22 cellular contexts compared by ENCODE assay signal in genomic region chr4:107066622-107067021, GRCh38. TPM values are rescaled to one million over a fixed set of nuclear protein-coding genes. Genes with fewer than 3 reads are reported as not detected.
"Had no signal": no experiment of that assay in that cellular context is flagged by ENCODE, and none has a peak within 500 bp of the region (broad histone marks: within the 10 kb centered on the region; RNA-seq: fewer than 3 reads in every experiment).

No MANE protein-coding gene starts in this region.

- DNase-seq: activated B cell treated with CpG ODN at 0.5 μM for 24 hours; activated CD4-positive, alpha-beta T cell treated with anti-CD3 and anti-CD28 coated beads, Interleukin-2, amount 50 U/mL, for 1 hour; activated CD8-positive, alpha-beta T cell treated with anti-CD3 and anti-CD28 coated beads for 36 hours; activated gamma-delta T cell treated with Interleukin-2 at 50 U/mL for 16 hours; activated naive CD4-positive, alpha-beta T cell treated with anti-CD3 and anti-CD28 coated beads, Interleukin-2, amount 50 U/mL, for 16 hours; activated T-cell treated with anti-CD3 and anti-CD28 coated beads, Interleukin-2, amount 50 U/mL, for 4 hours; amniotic stem cell; brain microvascular endothelial cell; dorsolateral prefrontal cortex; effector memory CD4-positive, alpha-beta T cell; left ventricle myocardium superior; naive B cell; nephron progenitor cell; ovary; right lobe of liver; stimulated activated CD4-positive, alpha-beta T cell treated with anti-CD3 and anti-CD28 coated beads, Interleukin-4, amount 100 ng/mL, for 1 hour; stimulated activated naive CD8-positive, alpha-beta T cell treated with anti-CD3 and anti-CD28 coated beads, Interleukin-15, Interleukin-2, amounts not matched to agents 100 U/mL and 50 U/mL, for 24 hours; testis; transverse colon had no signal

- H3K36me3 ChIP-seq: brain microvascular endothelial cell, neutrophil, ovary, right lobe of liver, transverse colon had no signal

- H3K9me3 ChIP-seq: neutrophil, ovary, right lobe of liver, testis, transverse colon had no signal

- H3K4me1 ChIP-seq: right lobe of liver, testis, transverse colon had no signal

- H3K27me3 ChIP-seq: brain microvascular endothelial cell, neutrophil, ovary, right lobe of liver, testis, transverse colon had no signal

- H3K4me3 ChIP-seq: coronary artery, dorsolateral prefrontal cortex, ovary, right lobe of liver, testis, transverse colon had no signal

- H3K27ac ChIP-seq: brain microvascular endothelial cell, coronary artery, dorsolateral prefrontal cortex, neutrophil, ovary, right lobe of liver, testis, transverse colon had no signal

- ATAC-seq: activated CD8-positive, alpha-beta T cell treated with anti-CD3 and anti-CD28 coated beads for 36 hours; activated T-cell treated with anti-CD3 and anti-CD28 coated beads, Interleukin-2, amount 50 U/mL, for 4 hours; activated T-helper 17 cell treated with anti-CD3 and anti-CD28 coated beads, Interleukin-2, amount 50 U/mL, for 72 hours; left ventricle myocardium superior; right lobe of liver; stimulated activated naive CD8-positive, alpha-beta T cell treated with anti-CD3 and anti-CD28 coated beads, Interleukin-15, Interleukin-2, amounts not matched to agents 100 U/mL and 50 U/mL, for 24 hours had no signal

RNA-seq across cellular contexts. Expression of gene DKK2, which starts 30.5 kb away (rescaled TPM):
- total RNA-seq: activated B cell treated with CpG ODN at 0.5 μM for 24 hours; activated CD8-positive, alpha-beta T cell treated with anti-CD3 and anti-CD28 coated beads for 36 hours; activated T-cell treated with anti-CD3 and anti-CD28 coated beads, Interleukin-2, amount 50 U/mL, for 4 hours had no signal
